Comparison of ENCODE assay signal across 1 cellular context in genomic region chr15:80989518-80990478, GRCh38.
TF ChIP-seq lines count a peak whose summit lies in the region.

TSS of gene MESD (minus strand) at chr15:80989819. CDS start at chr15:80989791, 28 bp downstream.

TF ChIP-seq in GM12878, 131 proteins besides CTCF, POLR2A, EP300 and RAD21 (continued from another document):
- TF ChIP-seq, protein P1, sequence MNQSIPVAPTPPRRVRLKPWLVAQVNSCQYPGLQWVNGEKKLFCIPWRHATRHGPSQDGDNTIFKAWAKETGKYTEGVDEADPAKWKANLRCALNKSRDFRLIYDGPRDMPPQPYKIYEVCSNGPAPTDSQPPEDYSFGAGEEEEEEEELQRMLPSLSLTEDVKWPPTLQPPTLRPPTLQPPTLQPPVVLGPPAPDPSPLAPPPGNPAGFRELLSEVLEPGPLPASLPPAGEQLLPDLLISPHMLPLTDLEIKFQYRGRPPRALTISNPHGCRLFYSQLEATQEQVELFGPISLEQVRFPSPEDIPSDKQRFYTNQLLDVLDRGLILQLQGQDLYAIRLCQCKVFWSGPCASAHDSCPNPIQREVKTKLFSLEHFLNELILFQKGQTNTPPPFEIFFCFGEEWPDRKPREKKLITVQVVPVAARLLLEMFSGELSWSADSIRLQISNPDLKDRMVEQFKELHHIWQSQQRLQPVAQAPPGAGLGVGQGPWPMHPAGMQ (IDR thresholded peaks at IDR 0.05; ENCODE audit: borderline replicate concordance) = no peak
TF ChIP-seq in GM12878: peak in this region for 36.
